In the genomic region with DNA sequence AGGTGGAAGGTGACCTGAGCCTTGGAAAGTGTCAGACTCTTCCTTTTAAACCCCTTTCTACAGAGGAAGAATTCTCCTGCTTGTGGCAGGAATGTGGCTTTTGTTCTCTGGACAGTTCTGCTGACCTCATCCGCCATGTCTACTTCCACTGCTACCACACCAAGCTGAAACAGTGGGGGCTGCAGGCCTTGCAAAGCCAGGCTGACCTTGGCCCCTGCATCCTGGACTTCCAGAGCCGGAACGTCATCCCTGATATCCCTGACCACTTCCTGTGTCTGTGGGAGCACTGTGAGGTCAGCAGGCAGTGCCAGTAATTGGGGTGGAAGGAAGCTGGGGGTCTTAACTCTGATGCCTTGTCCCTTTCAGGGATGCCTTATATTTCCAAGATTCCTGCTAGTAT, we compare ENCODE assay signal across 14 cellular contexts. TPM values are rescaled to one million over a fixed set of nuclear protein-coding genes. Genes with fewer than 3 reads are reported as not detected.
"Had no signal": no experiment of that assay in that cellular context is flagged by ENCODE, and none has a peak within 500 bp of the region (broad histone marks: within the 10 kb centered on the region; RNA-seq: fewer than 3 reads in every experiment).

No MANE protein-coding gene starts in this region.

- H3K27me3 Mint-ChIP-seq: activated naive CD4-positive, alpha-beta T cell treated with anti-CD3 and anti-CD28 coated beads, Interleukin-2, amount 50 U/mL, for 24 hours; activated T-helper 17 cell treated with anti-CD3 and anti-CD28 coated beads, Interleukin-2, amount 50 U/mL, for 72 hours; T-cell had no signal

- H3K27ac ChIP-seq: breast epithelium, gastrocnemius medialis, left ventricle myocardium inferior, skin epidermis, thyroid gland, vagina had no signal

- H3K4me1 Mint-ChIP-seq: mesothelial cell of epicardium, WTC11 had no signal

- DNase-seq: activated CD4-positive, alpha-beta T cell treated with anti-CD3 and anti-CD28 coated beads for 48 hours; gastrocnemius medialis; left ventricle myocardium inferior; posterior cingulate gyrus; T-cell; thyroid gland had no signal

- H3K36me3 ChIP-seq: breast epithelium had no signal

- H3K9me3 Mint-ChIP-seq: activated naive CD4-positive, alpha-beta T cell treated with anti-CD3 and anti-CD28 coated beads, Interleukin-2, amount 50 U/mL, for 24 hours; activated T-helper 17 cell treated with anti-CD3 and anti-CD28 coated beads, Interleukin-2, amount 50 U/mL, for 72 hours; mesothelial cell of epicardium; T-cell; WTC11 had no signal

- H3K27me3 ChIP-seq: breast epithelium, gastrocnemius medialis, thyroid gland, vagina had no signal

- H3K27ac Mint-ChIP-seq: activated T-helper 17 cell treated with anti-CD3 and anti-CD28 coated beads, Interleukin-2, amount 50 U/mL, for 72 hours; mesothelial cell of epicardium; T-cell; WTC11 had no signal

- H3K4me3 ChIP-seq: breast epithelium, gastrocnemius medialis, left ventricle myocardium inferior, skin epidermis, thyroid gland, vagina had no signal

- H3K9me3 ChIP-seq: breast epithelium, gastrocnemius medialis, left ventricle myocardium inferior, thyroid gland, vagina had no signal

- H3K4me3 Mint-ChIP-seq: activated naive CD4-positive, alpha-beta T cell treated with anti-CD3 and anti-CD28 coated beads, Interleukin-2, amount 50 U/mL, for 24 hours; activated T-helper 17 cell treated with anti-CD3 and anti-CD28 coated beads, Interleukin-2, amount 50 U/mL, for 72 hours; mesothelial cell of epicardium; T-cell; WTC11 had no signal

- H3K4me1 ChIP-seq: breast epithelium, vagina had no signal

- FAIRE-seq: keratinocyte had no signal

RNA-seq across cellular contexts. Expression of a gene that starts 18.2 kb away (rescaled TPM):
- total RNA-seq: activated T-helper 17 cell treated with anti-CD3 and anti-CD28 coated beads, Interleukin-2, amount 50 U/mL, for 72 hours; gastrocnemius medialis had no signal
